Comparison of ENCODE assay signal across 14 cellular contexts in genomic region chr1:221991221-221991620, GRCh38.
DNase-seq lines count a peak whose midpoint lies in the region; ATAC-seq and TF ChIP-seq lines count a peak whose summit lies in the region.
"Had no signal": no experiment of that assay in that cellular context is flagged by ENCODE, and none has a peak within 500 bp of the region (broad histone marks: within the 10 kb centered on the region; RNA-seq: fewer than 3 reads in every experiment).

No MANE protein-coding gene starts in this region.

- no peak overlapping the region for H3K4me2 ChIP-seq in Loucy (ENCODE audit: low read depth, low read length, poor library complexity, severe bottlenecking)
- no peak overlapping the region for H3K4me2 ChIP-seq in mammary epithelial cell (ENCODE audit: insufficient read depth, low read depth, low read length)
- no peak overlapping the region for H3K4me2 ChIP-seq in PC-9

- dilution Hi-C loops in mammary epithelial cell (cut with HindIII; ENCODE audit: low sequenced_read_pairs), result loop anchor here (5.0 to 10.0 kb wide), 3 partner anchors 39 to 174 kb away; no protein-coding TSS in a partner anchor

- no peaks in the 10 kb centered on the region for H3K36me3 ChIP-seq in Loucy (ENCODE audit: insufficient read depth, low read length)
- H3K36me3 ChIP-seq in mammary epithelial cell (ENCODE audit: insufficient read depth, low read length), result no peaks in the 10 kb centered on the region
- no peaks in the 10 kb centered on the region for H3K36me3 ChIP-seq in lower lobe of right lung
- no peaks in the 10 kb centered on the region for H3K36me3 ChIP-seq in PC-9 (ENCODE audit: low read depth)
- H3K36me3 ChIP-seq: neutrophil had no signal

- peak; percentile 73 for DNase-seq in AG10803 (ENCODE audit: low read depth)
- peak; percentile 82 for DNase-seq in mammary epithelial cell
- DNase-seq in lower lobe of right lung, result no peak
- no peak for DNase-seq in CD1c-positive myeloid dendritic cell (ENCODE audit: extremely low spot score)
- no peak for DNase-seq in activated CD4-positive, alpha-beta T cell treated with anti-CD3 and anti-CD28 coated beads for 48 hours
- DNase-seq in PC-9, result no peak
- no peak for DNase-seq in activated CD4-positive, alpha-beta T cell treated with anti-CD3 and anti-CD28 coated beads, Interleukin-2, amount 50 U/mL, for 4 hours
- DNase-seq: aorta; DND-41; effector memory CD8-positive, alpha-beta T cell; NCI-H2081 treated with DMSO at 0.1 percent for 48 hours; NK-92 treated with Interleukin-12 subunit alpha and Interleukin-12 subunit beta, amount 100 ng/mL, for 24 hours had no signal

- BruUV-seq in mammary epithelial cell (replicated peaks; lab: Mats Ljungman, UMichigan), result no TSS peak
- no TSS peak for BruUV-seq in PC-9 (replicated peaks; lab: Mats Ljungman, UMichigan)

- WGBS in mammary epithelial cell (ENCODE audit: low coverage, missing lambda C conversion rate), result 0% methylated on average over 1 of the region's 1 CpG

- POLR2A ChIA-PET in PC-9 (lab: Charles Lee; ENCODE audit: unreplicated experiment), result interaction anchor here (0.5 to 0.7 kb wide), 3 partner anchors 8 to 1719 kb away, joined by 5 to 25 read pairs (median 6); partner anchors contain the start of gene RAB3GAP2

- peak overlapping the region; percentile 96 for H3K27ac ChIP-seq in mammary epithelial cell (ENCODE audit: insufficient read depth, low read depth, low read length)
- H3K27ac ChIP-seq in lower lobe of right lung, result no peak overlapping the region
- H3K27ac ChIP-seq in PC-9, result no peak overlapping the region
- H3K27ac ChIP-seq: neutrophil had no signal

- no peak for TF ChIP-seq CTCF in AG10803 (conservative IDR thresholded peaks at IDR 0.05; ENCODE audit: low read length)
- TF ChIP-seq CTCF in Loucy (conservative IDR thresholded peaks at IDR 0.05; ENCODE audit: low read length), result no peak
- TF ChIP-seq CTCF in mammary epithelial cell (conservative IDR thresholded peaks at IDR 0.05 in 1 of 2, IDR thresholded peaks at IDR 0.05 in 1 of 2; ENCODE audit: extremely low read depth in 1 of 2, insufficient read depth in 1 of 2, low read depth in 1 of 2, low read length in 2 of 2), result no peak
- no peak for TF ChIP-seq CTCF in lower lobe of right lung (IDR thresholded peaks at IDR 0.05)
- TF ChIP-seq CTCF in PC-9 (conservative IDR thresholded peaks at IDR 0.05), result no peak

- CTCF ChIA-PET in mammary epithelial cell (lab: Charles Lee; ENCODE audit: low non-redundant PET) (interaction anchor here (0.6 kb wide), 1 partner anchor 343 kb away, joined by 4 read pairs; no protein-coding TSS in a partner anchor), PC-9 (lab: Charles Lee) (interaction anchor here (0.7 kb wide), 1 partner anchor 29 kb away, joined by 3 read pairs; no protein-coding TSS in a partner anchor)

- H3K4me1 ChIP-seq in Loucy (ENCODE audit: insufficient read depth, low read length, poor library complexity, severe bottlenecking), result peaks cover 33% of the 10 kb centered on the region
- peaks cover 75% of the 10 kb centered on the region for H3K4me1 ChIP-seq in mammary epithelial cell (ENCODE audit: insufficient read depth, low read length)
- no peaks in the 10 kb centered on the region for H3K4me1 ChIP-seq in lower lobe of right lung
- 0 out of 2 replicates have a peak, but pooled peaks cover 9% of the 10 kb centered on the region for H3K4me1 ChIP-seq in PC-9 (replicated peaks; ENCODE audit: insufficient read depth)

- H3K9me2 ChIP-seq in Loucy (replicated peaks; ENCODE audit: low read depth, low read length) (no peaks in the 10 kb centered on the region), PC-9 (ENCODE audit: insufficient read depth) (no peaks in the 10 kb centered on the region)

- no peaks in the 10 kb centered on the region for H3F3A ChIP-seq in Loucy (ENCODE audit: low read depth)
- H3F3A ChIP-seq in PC-9 (ENCODE audit: insufficient read depth, low read depth), result peaks cover 9% of the 10 kb centered on the region

- in situ Hi-C loops in mammary epithelial cell (cut with MboI; ENCODE audit: low sequenced_read_pairs in 2 of 2), result loop anchor here in 1 of 2 donors (5.0 to 10.0 kb wide), 3 partner anchors 149 to 464 kb away; partner anchors contain the start of gene DUSP10

- H2AFZ ChIP-seq in Loucy (ENCODE audit: low read length) (0 out of 2 replicates have a peak overlapping the region, but pooled peaks have one; percentile 25), mammary epithelial cell (ENCODE audit: low read depth, low read length) (peak overlapping the region; percentile 33), PC-9 (no peak overlapping the region)

- H3K9me3 ChIP-seq in Loucy (ENCODE audit: insufficient read depth, low read depth, low read length) (no peaks in the 10 kb centered on the region), mammary epithelial cell (replicated peaks; ENCODE audit: insufficient read depth, low read length) (no peaks in the 10 kb centered on the region), lower lobe of right lung (no peaks in the 10 kb centered on the region), PC-9 (ENCODE audit: insufficient read depth, low read depth) (no peaks in the 10 kb centered on the region)
- H3K9me3 ChIP-seq: neutrophil had no signal

- H3K4me3 ChIP-seq in AG10803 (ENCODE audit: low read length), result no peak overlapping the region
- H3K4me3 ChIP-seq in Loucy (ENCODE audit: low read length, poor library complexity, severe bottlenecking), result no peak overlapping the region
- H3K4me3 ChIP-seq in mammary epithelial cell (replicated peaks in 1 of 3; ENCODE audit: insufficient read depth in 1 of 3, low read depth in 2 of 3, low read length in 3 of 3), result no peak overlapping the region
- H3K4me3 ChIP-seq in lower lobe of right lung, result no peak overlapping the region
- no peak overlapping the region for H3K4me3 ChIP-seq in PC-9

- H3K9ac ChIP-seq in Loucy (ENCODE audit: low read depth, low read length, poor library complexity, severe bottlenecking), result no peak overlapping the region
- H3K9ac ChIP-seq in mammary epithelial cell (ENCODE audit: insufficient read depth, low read length), result peak overlapping the region; percentile 49

- no peaks in the 10 kb centered on the region for H3K79me2 ChIP-seq in Loucy (ENCODE audit: insufficient read depth, low read length)
- no peaks in the 10 kb centered on the region for H3K79me2 ChIP-seq in mammary epithelial cell (ENCODE audit: insufficient read depth, low read length)
- H3K79me2 ChIP-seq in PC-9 (ENCODE audit: low read depth), result no peaks in the 10 kb centered on the region

- H4K20me1 ChIP-seq in Loucy (ENCODE audit: insufficient read depth, low read length, poor library complexity, severe bottlenecking) (no peaks in the 10 kb centered on the region), mammary epithelial cell (ENCODE audit: insufficient read depth, low read length) (no peaks in the 10 kb centered on the region), PC-9 (ENCODE audit: insufficient read depth) (no peaks in the 10 kb centered on the region)

- intact Hi-C loops in mammary epithelial cell (cut with micrococcal nuclease) (no loop called here), lower lobe of right lung (cut with DNase I) (no loop called here), PC-9 (cut with micrococcal nuclease; ENCODE audit: unreplicated experiment) (no loop called here)

- H3K27me3 ChIP-seq in Loucy (ENCODE audit: insufficient read depth, low read length, poor library complexity, severe bottlenecking) (no peaks in the 10 kb centered on the region), mammary epithelial cell (ENCODE audit: insufficient read depth, low read length) (no peaks in the 10 kb centered on the region), lower lobe of right lung (ENCODE audit: low read depth) (no peaks in the 10 kb centered on the region), PC-9 (ENCODE audit: insufficient read depth, low read depth) (no peaks in the 10 kb centered on the region)
- H3K27me3 ChIP-seq: neutrophil had no signal

- ATAC-seq in lower lobe of right lung, result peak; percentile 28 to 44
- ATAC-seq: effector memory CD8-positive, alpha-beta T cell had no signal

Comparison
In these comparisons a context has a peak if more than half of its experiments do, and no peak if none do; other contexts are left out.
1. DNase-seq: peak in AG10803 (single experiment) and mammary epithelial cell (single experiment); none in lower lobe of right lung (single experiment), CD1c-positive myeloid dendritic cell (single experiment), activated CD4-positive, alpha-beta T cell treated with anti-CD3 and anti-CD28 coated beads for 48 hours (single experiment), PC-9 (0 of 2) and activated CD4-positive, alpha-beta T cell treated with anti-CD3 and anti-CD28 coated beads, Interleukin-2, amount 50 U/mL, for 4 hours (0 of 2).